12 cellular contexts compared by ENCODE assay signal in genomic region chr2:108271691-108272253, GRCh38. TPM values are rescaled to one million over a fixed set of nuclear protein-coding genes. Genes with fewer than 3 reads are reported as not detected.
DNase-seq lines count a peak whose midpoint lies in the region; ATAC-seq, FAIRE-seq and TF ChIP-seq lines count a peak whose summit lies in the region.
"Had no signal": no experiment of that assay in that cellular context is flagged by ENCODE, and none has a peak within 500 bp of the region (broad histone marks: within the 10 kb centered on the region; RNA-seq: fewer than 3 reads in every experiment).

No MANE protein-coding gene starts in this region.

- H3K27me3 ChIP-seq in ACC112 (ENCODE audit: insufficient read depth, low read length) (no peaks in the 10 kb centered on the region), bronchial epithelial cell (ENCODE audit: control insufficient read depth, insufficient read depth, low read length) (no peaks in the 10 kb centered on the region), mucosa of rectum (ENCODE audit: control insufficient read depth in 2 of 2, insufficient read depth in 2 of 2, low read length in 2 of 2) (no peaks in the 10 kb centered on the region), spleen (replicated peaks in 1 of 7) (no peaks in the 10 kb centered on the region)
- H3K27me3 ChIP-seq: right lobe of liver, suprapubic skin had no signal

- H3K9me3 ChIP-seq in mucosa of rectum (ENCODE audit: control insufficient read depth in 2 of 2, low read length in 2 of 2) (no peaks in the 10 kb centered on the region), spleen (no peaks in the 10 kb centered on the region)
- H3K9me3 ChIP-seq: right lobe of liver, suprapubic skin had no signal

- DNase-seq in LHCN-M2 (ENCODE audit: low read depth) (peak; percentile 92), bronchial epithelial cell (ENCODE audit: low read depth) (peak; percentile 76), GM19238 (ENCODE audit: insufficient read length, low spot score) (no peak), spleen (no peak)
- no peak for DNase-seq in stimulated activated CD8-positive, alpha-beta memory T cell treated with anti-CD3 and anti-CD28 coated beads, Interleukin-4, amount 100 ng/mL, for 48 hours
- DNase-seq: CD4-positive, alpha-beta memory T cell; NCI-H524 treated with DMSO at 0.1 percent for 48 hours; right lobe of liver had no signal

- no peak overlapping the region for H3K9ac ChIP-seq in mucosa of rectum (ENCODE audit: low read depth in 1 of 2, low read length in 2 of 2)

- TF ChIP-seq POLR2A in spleen (IDR thresholded peaks at IDR 0.05), result no peak

- 58 to 82% (median 74%) methylated on average over 7 of the region's 7 CpGs for WGBS in spleen, 5 donors

- H3K36me3 ChIP-seq in ACC112 (ENCODE audit: insufficient read depth, low read length) (no peaks in the 10 kb centered on the region), bronchial epithelial cell (ENCODE audit: control insufficient read depth, insufficient read depth, low read length) (no peaks in the 10 kb centered on the region), mucosa of rectum (ENCODE audit: control insufficient read depth in 2 of 2, insufficient read depth in 2 of 2, low read length in 2 of 2) (no peaks in the 10 kb centered on the region), spleen (no peaks in the 10 kb centered on the region)
- H3K36me3 ChIP-seq: right lobe of liver, suprapubic skin had no signal

- no peak for ATAC-seq in GM21529 (IDR thresholded peaks at IDR 0.05; ENCODE audit: unreplicated experiment)

- no peaks in the 10 kb centered on the region for H3K79me2 ChIP-seq in ACC112 (ENCODE audit: control insufficient read depth, insufficient read depth, low read length, unreplicated experiment)

- H3K4me3 ChIP-seq in ACC112 (ENCODE audit: low read depth, low read length) (peak overlapping the region; percentile 71), bronchial epithelial cell (ENCODE audit: low read depth, low read length) (no peak overlapping the region), mucosa of rectum (ENCODE audit: low read length in 2 of 2) (peak overlapping the region; percentile 32 to 37), spleen (no peak overlapping the region)
- H3K4me3 ChIP-seq: right lobe of liver, suprapubic skin had no signal

- no peak for TF ChIP-seq CTCF in bronchial epithelial cell (IDR thresholded peaks at IDR 0.05; ENCODE audit: insufficient read depth, low read length, severe bottlenecking)
- no peak for TF ChIP-seq CTCF in spleen (IDR thresholded peaks at IDR 0.05 in 8 of 11, conservative IDR thresholded peaks at IDR 0.05 in 3 of 11)

- no peak for FAIRE-seq in bronchial epithelial cell (lab: Jason Lieb, UNC)

- peak overlapping the region; percentile 78 for H3K27ac ChIP-seq in ACC112 (ENCODE audit: low read depth, low read length)
- H3K27ac ChIP-seq in mucosa of rectum (ENCODE audit: low read depth in 2 of 2, low read length in 2 of 2), result peak overlapping the region; percentile 43 to 61
- H3K27ac ChIP-seq in spleen, result no peak overlapping the region
- H3K27ac ChIP-seq: suprapubic skin had no signal

- H3K4me1 ChIP-seq in ACC112 (ENCODE audit: control insufficient read depth, insufficient read depth, low read length, unreplicated experiment), result peaks cover 41% of the 10 kb centered on the region
- peaks cover 0 to 17% of the 10 kb centered on the region in 2 donors for H3K4me1 ChIP-seq in mucosa of rectum (ENCODE audit: control insufficient read depth in 2 of 2, insufficient read depth in 2 of 2, low read length in 2 of 2)
- no peaks in the 10 kb centered on the region for H3K4me1 ChIP-seq in spleen
- H3K4me1 ChIP-seq: suprapubic skin had no signal

- intact Hi-C loops in spleen (cut with DNase I; ENCODE audit: low total_unique reads), result no loop called here

- peak overlapping the region; percentile 97 for H2AFZ ChIP-seq in ACC112 (ENCODE audit: low read length, unreplicated experiment)

RNA-seq across cellular contexts. Expression of gene SULT1C2, which starts 16.9 kb away (rescaled TPM):
- total RNA-seq in LHCN-M2 (2014; rRNA removed) (0.06 TPM in 1 of 2 replicates, not detected in the other), bronchial epithelial cell (0.13 TPM in 1 of 2 replicates, not detected in the other), spleen (1 to 10 TPM in 3 of 7 donors, under 1 TPM in 3, not detected in 1; 0.34 to 2.7 (median 0.91) TPM)
- 0.01 TPM for polyA plus RNA-seq in LHCN-M2 (2012)
- 1 to 10 TPM in 1 of 3 donors, under 1 TPM in 2; 0.17 to 1.4 (median 0.83) TPM for polyA plus RNA-seq in spleen
- total RNA-seq: suprapubic skin had no signal
- polyA plus RNA-seq: CD4-positive, alpha-beta memory T cell had no signal

RNA-seq across cellular contexts. Expression of gene SULT1C3, which starts 32.0 kb away (rescaled TPM):
- not detected in 2 replicates for total RNA-seq in LHCN-M2 (2014; rRNA removed)
- polyA plus RNA-seq in LHCN-M2 (2012), result not detected
- total RNA-seq in bronchial epithelial cell, result not detected in 2 replicates
- total RNA-seq in spleen, result not detected
- not detected for polyA plus RNA-seq in spleen
- total RNA-seq: CD4-positive, alpha-beta memory T cell; right lobe of liver; suprapubic skin had no signal
- polyA plus RNA-seq: CD4-positive, alpha-beta memory T cell had no signal

Comparison
In these comparisons a context has a peak if more than half of its experiments do, and no peak if none do; other contexts are left out.
1. H3K27ac ChIP-seq: peak in ACC112 (single experiment) and mucosa of rectum (2 of 2); none in spleen (0 of 8).
2. H3K4me3 ChIP-seq: peak in ACC112 (single experiment) and mucosa of rectum (2 of 2); none in bronchial epithelial cell (single experiment) and spleen (0 of 8).
3. DNase-seq: peak in LHCN-M2 (single experiment) and bronchial epithelial cell (single experiment); none in GM19238 (single experiment), stimulated activated CD8-positive, alpha-beta memory T cell treated with anti-CD3 and anti-CD28 coated beads, Interleukin-4, amount 100 ng/mL, for 48 hours (single experiment) and spleen (single experiment).